Comparison of ENCODE assay signal across 16 cellular contexts in genomic region chr11:70443043-70444030, GRCh38.
"Had no signal": no experiment of that assay in that cellular context is flagged by ENCODE, and none has a peak within 500 bp of the region (broad histone marks: within the 10 kb centered on the region; RNA-seq: fewer than 3 reads in every experiment).

No MANE protein-coding gene starts in this region.

- H3K9me3 ChIP-seq: body of pancreas, pancreas had no signal

- H3K36me3 ChIP-seq: pancreas had no signal

- H3K4me1 Mint-ChIP-seq: activated CD4-positive, alpha-beta T cell treated with anti-CD3 and anti-CD28 coated beads, Interleukin-2, amount 10 ng/mL, durations not matched to agents 7 days and 5 days; neural crest cell had no signal

- ATAC-seq: body of pancreas, left ventricle myocardium superior, pancreas had no signal

- DNase-seq: activated CD4-positive, alpha-beta T cell treated with anti-CD3 and anti-CD28 coated beads, Interleukin-2, amount 10 ng/mL, durations not matched to agents 7 days and 5 days; activated CD4-positive, CD25-positive, alpha-beta regulatory T cell; activated CD8-positive, alpha-beta memory T cell treated with anti-CD3 and anti-CD28 coated beads for 24 hours; activated naive CD4-positive, alpha-beta T cell treated with anti-CD3 and anti-CD28 coated beads for 36 hours; body of pancreas; central memory CD4-positive, alpha-beta T cell; cortex of kidney; effector memory CD4-positive, alpha-beta T cell; left ventricle myocardium superior; mesendoderm; retina; stimulated activated CD4-positive, alpha-beta T cell treated with anti-CD3 and anti-CD28 coated beads, Interleukin-4, amount 100 ng/mL, for 24 hours had no signal

- H3K4me1 ChIP-seq: body of pancreas, pancreas had no signal

- H3K79me2 ChIP-seq: hepatocyte had no signal

- H3K4me3 Mint-ChIP-seq: activated CD4-positive, alpha-beta T cell treated with anti-CD3 and anti-CD28 coated beads, Interleukin-2, amount 10 ng/mL, durations not matched to agents 7 days and 5 days; activated naive CD4-positive, alpha-beta T cell treated with anti-CD3 and anti-CD28 coated beads for 36 hours; neural crest cell; stimulated activated naive CD8-positive, alpha-beta T cell treated with anti-CD3 and anti-CD28 coated beads, Interleukin-15, Interleukin-2, amounts not matched to agents 100 ng/mL and 50 ng/mL, for 24 hours had no signal

- H3K27me3 ChIP-seq: body of pancreas, hepatocyte, pancreas had no signal

- H3K9me3 Mint-ChIP-seq: neural crest cell had no signal

- H3K4me3 ChIP-seq: body of pancreas, hepatocyte, pancreas had no signal

- H3K27ac ChIP-seq: body of pancreas, hepatocyte, pancreas had no signal

- H3K27ac Mint-ChIP-seq: activated CD4-positive, alpha-beta T cell treated with anti-CD3 and anti-CD28 coated beads, Interleukin-2, amount 10 ng/mL, durations not matched to agents 7 days and 5 days; activated naive CD4-positive, alpha-beta T cell treated with anti-CD3 and anti-CD28 coated beads for 36 hours; stimulated activated naive CD8-positive, alpha-beta T cell treated with anti-CD3 and anti-CD28 coated beads, Interleukin-15, Interleukin-2, amounts not matched to agents 100 ng/mL and 50 ng/mL, for 24 hours had no signal

- H2AFZ ChIP-seq: hepatocyte had no signal

- H3K4me2 ChIP-seq: hepatocyte had no signal
